In genomic region chr2:126664234-126664633, GRCh38 we compare ENCODE assay signal across 8 cellular contexts. TPM values are rescaled to one million over a fixed set of nuclear protein-coding genes. Genes with fewer than 3 reads are reported as not detected.
A peak's percentile ranks its signal among the peaks of the same experiment; 100 is the strongest.
DNase-seq lines count a peak whose midpoint lies in the region; ATAC-seq and TF ChIP-seq lines count a peak whose summit lies in the region.

No MANE protein-coding gene starts in this region.

- TF ChIP-seq CTCF in CD4-positive, alpha-beta T cell (IDR thresholded peaks at IDR 0.05) = no peak
- TF ChIP-seq CTCF in omental fat pad (IDR thresholded peaks at IDR 0.05) = no peak

- POLR2A ChIA-PET in CD4-positive, alpha-beta T cell (lab: Charles Lee) = interaction anchor here (0.7 to 1.4 kb wide), 5 partner anchors 20 to 1359 kb away, joined by 3 to 4 read pairs (median 3); no protein-coding TSS in a partner anchor

- no peaks in the 10 kb centered on the region for H3K9me3 Mint-ChIP-seq in CD4-positive, alpha-beta T cell
- no peaks in the 10 kb centered on the region for H3K9me3 Mint-ChIP-seq in activated naive CD8-positive, alpha-beta T cell treated with anti-CD3 and anti-CD28 coated beads for 36 hours

- no peaks in the 10 kb centered on the region for H3K27me3 ChIP-seq in CD4-positive, alpha-beta T cell (ENCODE audit: control insufficient read depth, insufficient read depth, low read length)

- H3K27ac Mint-ChIP-seq in CD4-positive, alpha-beta T cell = peak overlapping the region; percentile 98
- peak overlapping the region; percentile 96 for H3K27ac Mint-ChIP-seq in activated naive CD8-positive, alpha-beta T cell treated with anti-CD3 and anti-CD28 coated beads for 36 hours

- H3K27me3 Mint-ChIP-seq in CD4-positive, alpha-beta T cell = no peaks in the 10 kb centered on the region
- no peaks in the 10 kb centered on the region for H3K27me3 Mint-ChIP-seq in activated naive CD8-positive, alpha-beta T cell treated with anti-CD3 and anti-CD28 coated beads for 36 hours

- DNase-seq in CD4-positive, alpha-beta T cell = peak in 1 of 10 experiments; percentile 8
- DNase-seq in GM19238 (ENCODE audit: insufficient read length, low spot score) (peak; percentile 47), omental fat pad (ENCODE audit: low spot score) (no peak), Right ventricle myocardium inferior (ENCODE audit: missing footprints) (no peak), NCI-H82 treated with DMSO at 0.1 percent for 48 hours (lab: John Stamatoyannopoulos, UW; ENCODE audit: unreplicated experiment) (no peak)
- peak; percentile 44 for DNase-seq in activated naive CD8-positive, alpha-beta T cell treated with anti-CD3 and anti-CD28 coated beads for 36 hours
- DNase-seq in stimulated activated CD4-positive, alpha-beta T cell treated with anti-CD3 and anti-CD28 coated beads, Interleukin-4, amount 100 ng/mL, for 4 hours = no peak

- H3K36me3 Mint-ChIP-seq in CD4-positive, alpha-beta T cell (ENCODE audit: low read depth) = peaks cover 61% of the 10 kb centered on the region
- peaks cover 67% of the 10 kb centered on the region for H3K36me3 Mint-ChIP-seq in activated naive CD8-positive, alpha-beta T cell treated with anti-CD3 and anti-CD28 coated beads for 36 hours

- peak overlapping the region; percentile 78 for H3K4me3 Mint-ChIP-seq in CD4-positive, alpha-beta T cell
- H3K4me3 Mint-ChIP-seq in activated naive CD8-positive, alpha-beta T cell treated with anti-CD3 and anti-CD28 coated beads for 36 hours = peak overlapping the region; percentile 66

- intact Hi-C loops in CD4-positive, alpha-beta T cell (cut with DNase I, micrococcal nuclease) = loop anchor here in 1 of 2 experiments (5.0 kb wide), 1 partner anchor 137 kb away; no protein-coding TSS in a partner anchor
- intact Hi-C loops in Right ventricle myocardium inferior (cut with DNase I) = no loop called here

- CTCF ChIA-PET in CD4-positive, alpha-beta T cell (lab: Charles Lee) = no interaction called here

- no peaks in the 10 kb centered on the region for H3K9me3 ChIP-seq in CD4-positive, alpha-beta T cell (ENCODE audit: control insufficient read depth, low read length)

- H3K4me1 Mint-ChIP-seq in CD4-positive, alpha-beta T cell (ENCODE audit: low read depth) = peaks cover 96% of the 10 kb centered on the region
- H3K4me1 Mint-ChIP-seq in activated naive CD8-positive, alpha-beta T cell treated with anti-CD3 and anti-CD28 coated beads for 36 hours = peaks cover 85% of the 10 kb centered on the region

- H3K27ac ChIP-seq in CD4-positive, alpha-beta T cell (ENCODE audit: low read depth, low read length) = peak overlapping the region; percentile 81

- peak; percentile 41 for ATAC-seq in CD4-positive, alpha-beta T cell (ENCODE audit: poor library complexity)
- ATAC-seq in HG03097 (IDR thresholded peaks at IDR 0.05; ENCODE audit: low FRiP score, unreplicated experiment) (peak; percentile 75), omental fat pad (ENCODE audit: low FRiP score) (no peak), Right ventricle myocardium inferior (no peak)

RNA-seq across cellular contexts. Expression of gene GYPC, which starts 8.3 kb away (rescaled TPM):
- 100 to 1,000 TPM; 148 to 157 TPM for total RNA-seq in CD4-positive, alpha-beta T cell
- 100 to 1,000 TPM; 171 to 179 TPM for total RNA-seq in activated naive CD8-positive, alpha-beta T cell treated with anti-CD3 and anti-CD28 coated beads for 36 hours
- total RNA-seq in omental fat pad (100 to 1,000 TPM; 170 to 220 (median 171) TPM), Right ventricle myocardium inferior (121 TPM)

Comparison
In these comparisons a context has a peak if more than half of its experiments do, and no peak if none do; other contexts are left out.
1. ATAC-seq: peak in CD4-positive, alpha-beta T cell (single experiment) and HG03097 (single experiment); none in omental fat pad (single experiment) and Right ventricle myocardium inferior (single experiment).
2. DNase-seq: peak in GM19238 (single experiment) and activated naive CD8-positive, alpha-beta T cell treated with anti-CD3 and anti-CD28 coated beads for 36 hours (single experiment); none in omental fat pad (single experiment), Right ventricle myocardium inferior (single experiment), NCI-H82 treated with DMSO at 0.1 percent for 48 hours (single experiment) and stimulated activated CD4-positive, alpha-beta T cell treated with anti-CD3 and anti-CD28 coated beads, Interleukin-4, amount 100 ng/mL, for 4 hours (0 of 2).